ENCODE assay signal across 8 cellular contexts in genomic region chr13:30307966-30308290, GRCh38. TPM values are rescaled to one million over a fixed set of nuclear protein-coding genes. Genes with fewer than 3 reads are reported as not detected.
A peak's percentile ranks its signal among the peaks of the same experiment; 100 is the strongest.
DNase-seq lines count a peak whose midpoint lies in the region; ATAC-seq and TF ChIP-seq lines count a peak whose summit lies in the region.

No MANE protein-coding gene starts in this region.

- CTCF ChIA-PET in HEK293T (lab: Yijun Ruan, JAX), result no interaction called here

- H3K27ac Mint-ChIP-seq in memory B cell, result peak overlapping the region; percentile 71

- no peak for ATAC-seq in Right ventricle myocardium inferior
- ATAC-seq in memory B cell (ENCODE audit: low read depth), result no peak

- POLR2A ChIA-PET in HEK293T (lab: Yijun Ruan, JAX), result interaction anchor here (0.7 to 2.1 kb wide), 6 partner anchors 10 to 175 kb away, joined by 3 to 8 read pairs (median 4); partner anchors contain the start of gene HMGB1

- H3K36me3 ChIP-seq in cardiac muscle cell (no peaks in the 10 kb centered on the region), urinary bladder (ENCODE audit: insufficient read depth) (no peaks in the 10 kb centered on the region)

- H3K9me3 ChIP-seq in cardiac muscle cell (ENCODE audit: low read depth), result no peaks in the 10 kb centered on the region

- H3K4me1 ChIP-seq in cardiac muscle cell (ENCODE audit: low read depth) (peaks cover 22% of the 10 kb centered on the region), urinary bladder (ENCODE audit: insufficient read depth) (no peaks in the 10 kb centered on the region)

- intact Hi-C loops in Right ventricle myocardium inferior (cut with DNase I), result loop anchor here (2.0 to 5.0 kb wide), 2 partner anchors 33 to 309 kb away; partner anchors contain the start of gene USPL1

- H3K36me3 Mint-ChIP-seq in memory B cell, result no peaks in the 10 kb centered on the region

- 29% methylated on average over 8 of the region's 8 CpGs for WGBS in urinary bladder

- no peaks in the 10 kb centered on the region for H3K9me3 Mint-ChIP-seq in memory B cell

- no peaks in the 10 kb centered on the region for H3K27me3 ChIP-seq in cardiac muscle cell

- H3K27ac ChIP-seq in cardiac muscle cell (no peak overlapping the region), urinary bladder (ENCODE audit: low read depth) (no peak overlapping the region)

- H3K4me3 Mint-ChIP-seq in memory B cell, result peak overlapping the region; percentile 90

- peak overlapping the region; percentile 81 for H3K4me3 ChIP-seq in cardiac muscle cell
- peak overlapping the region; percentile 78 for H3K4me3 ChIP-seq in astrocyte of the spinal cord (ENCODE audit: low read depth, low read length)
- H3K4me3 ChIP-seq in urinary bladder (ENCODE audit: low read depth, low read length), result peak overlapping the region; percentile 92

- H3K4me1 Mint-ChIP-seq in memory B cell, result peaks cover 16% of the 10 kb centered on the region

- in situ Hi-C loops in astrocyte of the spinal cord (cut with HindIII; ENCODE audit: low sequenced_read_pairs), result no loop called here

- no peaks in the 10 kb centered on the region for H3K27me3 Mint-ChIP-seq in memory B cell

- DNase-seq in cardiac muscle cell (ENCODE audit: low read depth in 1 of 2, low spot score in 1 of 2), result no peak
- DNase-seq in Right ventricle myocardium inferior (ENCODE audit: missing footprints), result no peak
- DNase-seq in astrocyte of the spinal cord (ENCODE audit: low read depth, low spot score), result no peak
- DNase-seq in memory B cell (ENCODE audit: low spot score in 2 of 2), result no peak
- DNase-seq in NOMO-1 treated with DMSO at 0.1 percent for 48 hours (lab: John Stamatoyannopoulos, UW; ENCODE audit: unreplicated experiment), result no peak
- DNase-seq in HEK293T (ENCODE audit: extremely low spot score), result no peak
- no peak for DNase-seq in epidermal melanocyte (ENCODE audit: insufficient read length, low spot score)

- TF ChIP-seq CTCF in cardiac muscle cell (IDR thresholded peaks at IDR 0.05; ENCODE audit: low read depth, low read length) (no peak), astrocyte of the spinal cord (IDR thresholded peaks at IDR 0.05; ENCODE audit: low read depth, low read length) (no peak)

TF ChIP-seq in HEK293T, 16 proteins besides CTCF, POLR2A, EP300 and RAD21:
- no peak for TF ChIP-seq NFRKB (IDR thresholded peaks at IDR 0.05)
- TF ChIP-seq ZNF384 (IDR thresholded peaks at IDR 0.05), result no peak
- no peak for TF ChIP-seq FOXA1 (IDR thresholded peaks at IDR 0.05)
- no peak for TF ChIP-seq LEF1 (IDR thresholded peaks at IDR 0.05; ENCODE audit: borderline replicate concordance)
- no peak for TF ChIP-seq CTBP1 (IDR thresholded peaks at IDR 0.05; ENCODE audit: borderline replicate concordance)
- TF ChIP-seq PKNOX1 (IDR thresholded peaks at IDR 0.05), result no peak
- TF ChIP-seq ELF4 (IDR thresholded peaks at IDR 0.05), result no peak
- TF ChIP-seq SP1 (IDR thresholded peaks at IDR 0.05), result no peak
- no peak for TF ChIP-seq BHLHE40 (IDR thresholded peaks at IDR 0.05; ENCODE audit: borderline replicate concordance)
- no peak for TF ChIP-seq L3MBTL2 (conservative IDR thresholded peaks at IDR 0.05)
- no peak for TF ChIP-seq SUZ12 (IDR thresholded peaks at IDR 0.05)
- no peak for TF ChIP-seq TARDBP (IDR thresholded peaks at IDR 0.05)
- TF ChIP-seq ARNT (IDR thresholded peaks at IDR 0.05), result no peak
- TF ChIP-seq FOXM1 (IDR thresholded peaks at IDR 0.05; ENCODE audit: borderline replicate concordance), result no peak
- no peak for TF ChIP-seq HDGF (IDR thresholded peaks at IDR 0.05; ENCODE audit: borderline replicate concordance)
- TF ChIP-seq FOXK2 (IDR thresholded peaks at IDR 0.05), result no peak

RNA-seq across cellular contexts. Expression of gene KATNAL1, which starts 0.6 kb away (rescaled TPM):
- total RNA-seq in cardiac muscle cell (12.8 and 21.2 TPM in 2 replicates), Right ventricle myocardium inferior (41.0 TPM), urinary bladder (56.4 TPM)
- polyA plus RNA-seq in cardiac muscle cell (6.0 and 10.5 TPM in 2 replicates), urinary bladder (12.3 TPM)
